In genomic region chr6:96898241-96898851, GRCh38 we compare ENCODE assay signal across 8 cellular contexts. TPM values are rescaled to one million over a fixed set of nuclear protein-coding genes. Genes with fewer than 3 reads are reported as not detected.
A peak's percentile ranks its signal among the peaks of the same experiment; 100 is the strongest.
DNase-seq lines count a peak whose midpoint lies in the region; ATAC-seq and TF ChIP-seq lines count a peak whose summit lies in the region.

No MANE protein-coding gene starts in this region.

- H2BK120ac ChIP-seq in mesendoderm (ENCODE audit: low read depth, low read length), result no peak overlapping the region

- H3K79me1 ChIP-seq in mesendoderm (ENCODE audit: low read length), result peaks cover 5% of the 10 kb centered on the region

- intact Hi-C loops in aorta (cut with DNase I), result loop anchor here (2.0 to 5.0 kb wide), 6 partner anchors 61 to 384 kb away; partner anchors contain the start of genes GPR63 (in 1 of the 2), MMS22L (in 1 of the 2) and UFL1 (in 1 of the 2)

- H3K4me1 ChIP-seq in mesendoderm (ENCODE audit: control insufficient read depth, low read depth, low read length) (no peaks in the 10 kb centered on the region), aorta (ENCODE audit: control insufficient read depth in 1 of 2, insufficient read depth in 2 of 2, low read length in 2 of 2) (no peaks in the 10 kb centered on the region)

- H2BK5ac ChIP-seq in mesendoderm (ENCODE audit: low read length), result peak overlapping the region; percentile 32

- no peak overlapping the region for H4K8ac ChIP-seq in mesendoderm (ENCODE audit: low read depth, low read length)

- peak; percentile 49 for ATAC-seq in aorta (ENCODE audit: low FRiP score)

- H3K4me2 ChIP-seq in mesendoderm (ENCODE audit: low read length), result peak overlapping the region; percentile 90

- peak overlapping the region; percentile 30 for H4K5ac ChIP-seq in mesendoderm (ENCODE audit: low read length)

- H3K27ac ChIP-seq in mesendoderm (ENCODE audit: low read depth, low read length) (peak overlapping the region; percentile 87), aorta (ENCODE audit: low read depth in 1 of 2, low read length in 2 of 2) (peak overlapping the region; percentile 89 to 90)

- peak overlapping the region; percentile 97 for H3K18ac ChIP-seq in mesendoderm (ENCODE audit: low read length)

- H3K56ac ChIP-seq in mesendoderm (ENCODE audit: low read length), result peak overlapping the region; percentile 94

- H3K79me2 ChIP-seq in mesendoderm (ENCODE audit: control insufficient read depth, insufficient read depth, low read length), result peaks cover 18% of the 10 kb centered on the region

- no peak for TF ChIP-seq CTCF in cardiac fibroblast (IDR thresholded peaks at IDR 0.05; ENCODE audit: low read depth, low read length)

- peak overlapping the region; percentile 71 for H3K4ac ChIP-seq in mesendoderm (ENCODE audit: low read depth, low read length)

- H3K36me3 ChIP-seq in mesendoderm (ENCODE audit: control insufficient read depth, insufficient read depth, low read length), result no peaks in the 10 kb centered on the region
- peaks cover 0 to 4% of the 10 kb centered on the region in 2 donors for H3K36me3 ChIP-seq in aorta (ENCODE audit: control insufficient read depth in 1 of 2, insufficient read depth in 2 of 2, low read length in 1 of 2)

- no peak overlapping the region for H2BK15ac ChIP-seq in mesendoderm (replicated peaks; ENCODE audit: low read depth)

- peak overlapping the region; percentile 60 for H3K23ac ChIP-seq in mesendoderm (ENCODE audit: low read length)

- peak; percentile 61 for DNase-seq in DMS153 treated with DMSO at 0.1 percent for 48 hours (lab: John Stamatoyannopoulos, UW; ENCODE audit: unreplicated experiment)
- DNase-seq in DMS153 (lab: John Stamatoyannopoulos, UW), result no peak
- DNase-seq in NCI-H526 treated with DMSO at 0.1 percent for 48 hours (lab: John Stamatoyannopoulos, UW), result peak; percentile 64
- peak; percentile 40 to 54 for DNase-seq in cardiac fibroblast (ENCODE audit: low read depth in 2 of 2)
- DNase-seq in mesendoderm, result peak; percentile 37
- DNase-seq in aorta, result no peak
- no peak for DNase-seq in putamen (ENCODE audit: low spot score)
- DNase-seq in activated gamma-delta T cell (lab: John Stamatoyannopoulos, UW), result no peak

- H3K9me3 ChIP-seq in aorta (ENCODE audit: control insufficient read depth, low read length), result no peaks in the 10 kb centered on the region

- H3K4me3 ChIP-seq in cardiac fibroblast (replicated peaks in 1 of 2; ENCODE audit: low read depth in 2 of 2, low read length in 2 of 2), result peak overlapping the region; percentile 78 to 83
- peak overlapping the region; percentile 81 for H3K4me3 ChIP-seq in mesendoderm (ENCODE audit: low read length)
- H3K4me3 ChIP-seq in aorta (ENCODE audit: low read length in 2 of 2), result peak overlapping the region; percentile 75 to 88

- H3K9ac ChIP-seq in mesendoderm (ENCODE audit: low read length), result peak overlapping the region; percentile 94

- WGBS in mesendoderm (ENCODE audit: extremely low coverage, insufficient coverage, low lambda C conversion rate), result no CpG with 5 or more reads among the region's 10 CpGs
- WGBS in aorta, 2 donors, result 0 to 1% methylated on average over 10 of the region's 10 CpGs

- H3K27me3 ChIP-seq in mesendoderm (ENCODE audit: insufficient read depth, low read length, poor library complexity) (no peaks in the 10 kb centered on the region), aorta (ENCODE audit: control insufficient read depth in 1 of 2, insufficient read depth in 2 of 2, low read length in 1 of 2) (no peaks in the 10 kb centered on the region)

- H2AK5ac ChIP-seq in mesendoderm (ENCODE audit: low read length), result no peak overlapping the region

RNA-seq across cellular contexts. Expression of gene NDUFAF4, which starts 0.7 kb away (rescaled TPM):
- polyA plus RNA-seq in mesendoderm (2013, experiment 1 of 2), result 114 TPM
- polyA plus RNA-seq in mesendoderm (2013, experiment 2 of 2), result 107 TPM
- total RNA-seq in aorta, result 10 to 100 TPM; 13.4 to 32.0 TPM
- polyA plus RNA-seq in aorta, result 10 to 100 TPM; 15.7 to 26.5 TPM

RNA-seq across cellular contexts. Expression of gene KLHL32, which starts 26.2 kb away (rescaled TPM):
- polyA plus RNA-seq in mesendoderm (2013, experiment 1 of 2), result 0.08 TPM
- polyA plus RNA-seq in mesendoderm (2013, experiment 2 of 2), result 0.07 TPM
- total RNA-seq in aorta, result under 1 TPM; 0.21 to 0.39 TPM
- under 1 TPM in 1 of 2 donors, not detected in 1; 0.05 TPM for polyA plus RNA-seq in aorta

Comparison
In these comparisons a context has a peak if more than half of its experiments do, and no peak if none do; other contexts are left out.
1. DNase-seq: peak in DMS153 treated with DMSO at 0.1 percent for 48 hours (single experiment), NCI-H526 treated with DMSO at 0.1 percent for 48 hours (single experiment), cardiac fibroblast (2 of 2) and mesendoderm (single experiment); none in DMS153 (single experiment), aorta (0 of 2), putamen (single experiment) and activated gamma-delta T cell (single experiment).
2. Peak in every context shown above with its lines, with median percentiles within 50 percentile points of each other: H3K4me3 ChIP-seq.